ENCODE assay signal across 18 cellular contexts in the genomic region with DNA sequence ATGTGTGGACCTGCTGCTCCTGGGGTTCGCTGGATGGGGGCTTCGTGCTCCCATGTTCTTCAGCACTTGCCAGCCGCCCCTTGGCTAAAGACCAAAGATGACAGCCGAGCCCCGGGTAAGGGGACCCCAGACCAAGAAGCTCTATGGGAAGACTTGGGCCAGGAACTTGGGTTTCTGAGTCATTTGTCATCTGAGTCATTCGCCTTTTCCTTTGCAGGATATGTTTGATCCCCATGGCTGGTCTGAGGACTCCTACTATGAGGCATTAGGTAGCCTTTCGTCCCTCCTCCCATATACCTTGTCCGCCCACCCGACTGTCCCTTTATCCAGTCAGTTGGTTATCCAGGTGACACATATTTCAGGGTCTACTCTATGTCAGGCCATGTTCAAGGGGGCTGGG.
"Had no signal": no experiment of that assay in that cellular context is flagged by ENCODE, and none has a peak within 500 bp of the region (broad histone marks: within the 10 kb centered on the region; RNA-seq: fewer than 3 reads in every experiment).

No MANE protein-coding gene starts in this region.

- H3K9me3 Mint-ChIP-seq: activated naive CD4-positive, alpha-beta T cell treated with anti-CD3 and anti-CD28 coated beads, Interleukin-2, amount 50 U/mL, for 24 hours; naive thymus-derived CD8-positive, alpha-beta T cell; stimulated activated memory B cell treated with anti-CD40 and anti-IgM and Interleukin-4, amounts not matched to agents 10 μg/mL and 1 μg/mL and 100 μg/mL, for 72 hours; T-helper 2 cell treated with Interferon-gamma antibody and Interleukin-4, amounts not matched to agents 5 μg/mL and 100 μg/mL, for 36 hours had no signal

- H3K27ac ChIP-seq: ascending aorta, gastrocnemius medialis, heart left ventricle, left ventricle myocardium inferior, neutrophil, pancreas had no signal

- FAIRE-seq: pancreas, TTC549 had no signal

- H3K4me1 ChIP-seq: ascending aorta had no signal

- H3K27me3 ChIP-seq: ascending aorta, gastrocnemius medialis, heart left ventricle, neutrophil, pancreas, sigmoid colon had no signal

- H3K4me1 Mint-ChIP-seq: activated naive CD4-positive, alpha-beta T cell treated with anti-CD3 and anti-CD28 coated beads, Interleukin-2, amount 50 U/mL, for 24 hours had no signal

- ATAC-seq: gastrocnemius medialis; heart left ventricle; naive thymus-derived CD8-positive, alpha-beta T cell; pancreas; stimulated activated memory B cell treated with anti-CD40 and anti-IgM and Interleukin-4, amounts not matched to agents 10 μg/mL and 1 μg/mL and 100 μg/mL, for 72 hours had no signal

- H3K27me3 Mint-ChIP-seq: activated naive CD4-positive, alpha-beta T cell treated with anti-CD3 and anti-CD28 coated beads, Interleukin-2, amount 50 U/mL, for 24 hours; naive thymus-derived CD8-positive, alpha-beta T cell; stimulated activated memory B cell treated with anti-CD40 and anti-IgM and Interleukin-4, amounts not matched to agents 10 μg/mL and 1 μg/mL and 100 μg/mL, for 72 hours had no signal

- H3K4me3 Mint-ChIP-seq: activated naive CD4-positive, alpha-beta T cell treated with anti-CD3 and anti-CD28 coated beads, Interleukin-2, amount 50 U/mL, for 24 hours; naive thymus-derived CD8-positive, alpha-beta T cell; stimulated activated memory B cell treated with anti-CD40 and anti-IgM and Interleukin-4, amounts not matched to agents 10 μg/mL and 1 μg/mL and 100 μg/mL, for 72 hours; T-helper 2 cell treated with Interferon-gamma antibody and Interleukin-4, amounts not matched to agents 5 μg/mL and 100 μg/mL, for 36 hours had no signal

- H3K9me3 ChIP-seq: ascending aorta, gastrocnemius medialis, heart left ventricle, left ventricle myocardium inferior, neutrophil, pancreas, sigmoid colon had no signal

- DNase-seq: activated CD4-positive, alpha-beta T cell treated with anti-CD3 and anti-CD28 coated beads, Interleukin-2, amount 50 U/mL, for 4 hours; activated gamma-delta T cell; erythroblast; gastrocnemius medialis; heart left ventricle; left ventricle myocardium inferior; mesendoderm; naive thymus-derived CD8-positive, alpha-beta T cell; pancreas; sigmoid colon; stimulated activated CD4-positive, alpha-beta T cell treated with anti-CD3 and anti-CD28 coated beads, Interleukin-4, amount 100 ng/mL, for 4 hours; SW 1271 had no signal

- H3K4me3 ChIP-seq: ascending aorta, gastrocnemius medialis, heart left ventricle, left ventricle myocardium inferior, pancreas, sigmoid colon had no signal

- H3K27ac Mint-ChIP-seq: activated naive CD4-positive, alpha-beta T cell treated with anti-CD3 and anti-CD28 coated beads, Interleukin-2, amount 50 U/mL, for 24 hours; naive thymus-derived CD8-positive, alpha-beta T cell; stimulated activated memory B cell treated with anti-CD40 and anti-IgM and Interleukin-4, amounts not matched to agents 10 μg/mL and 1 μg/mL and 100 μg/mL, for 72 hours; T-helper 2 cell treated with Interferon-gamma antibody and Interleukin-4, amounts not matched to agents 5 μg/mL and 100 μg/mL, for 36 hours had no signal
